In genomic region chr9:21334603-21334968, GRCh38 we compare ENCODE assay signal across 6 cellular contexts. TPM values are rescaled to one million over a fixed set of nuclear protein-coding genes. Genes with fewer than 3 reads are reported as not detected.
DNase-seq lines count a peak whose midpoint lies in the region; ATAC-seq and TF ChIP-seq lines count a peak whose summit lies in the region.

No MANE protein-coding gene starts in this region.

- no peak for DNase-seq in Caco-2
- DNase-seq in astrocyte of the cerebellum (ENCODE audit: low read depth), result no peak
- peak in 1 of 9 donors; percentile 48 for DNase-seq in naive thymus-derived CD4-positive, alpha-beta T cell
- no peak for DNase-seq in hippocampal formation (lab: John Stamatoyannopoulos, UW)
- no peak for DNase-seq in putamen (ENCODE audit: low spot score)

- peaks cover 4% of the 10 kb centered on the region for H3K27me3 Mint-ChIP-seq in Caco-2 (ENCODE audit: insufficient read depth, unreplicated experiment)
- H3K27me3 Mint-ChIP-seq in naive thymus-derived CD4-positive, alpha-beta T cell, result peaks cover 0 to 24% (median 0%) of the 10 kb centered on the region in 5 donors

- H3K27me3 ChIP-seq in Caco-2 (replicated peaks; ENCODE audit: control insufficient read depth, insufficient read depth, low read length), result no peaks in the 10 kb centered on the region
- H3K27me3 ChIP-seq in naive thymus-derived CD4-positive, alpha-beta T cell (ENCODE audit: control insufficient read depth in 2 of 2, insufficient read depth in 2 of 2, low read length in 2 of 2), result no peaks in the 10 kb centered on the region

- intact Hi-C loops in Caco-2 (cut with micrococcal nuclease; ENCODE audit: unreplicated experiment), result no loop called here
- intact Hi-C loops in naive thymus-derived CD4-positive, alpha-beta T cell (cut with micrococcal nuclease), result loop anchor here (1.0 to 10.0 kb wide), 6 partner anchors 46 to 712 kb away; partner anchors contain the start of genes CDKN2A (in 2 of the 2), CDKN2B-AS1 (in 2 of the 2), HACD4 (in 1 of the 2) and MLLT3 (in 1 of the 2)

- BruUV-seq in Caco-2 (replicated peaks; lab: Mats Ljungman, UMichigan), result no TSS peak

- H3K9me3 Mint-ChIP-seq in Caco-2 (ENCODE audit: unreplicated experiment), result no peaks in the 10 kb centered on the region
- peaks cover 0 to 14% (median 3%) of the 10 kb centered on the region in 11 donors for H3K9me3 Mint-ChIP-seq in naive thymus-derived CD4-positive, alpha-beta T cell

- TF ChIP-seq CTCF in Caco-2 (IDR thresholded peaks at IDR 0.05; ENCODE audit: insufficient read depth in 1 of 2, low read depth in 1 of 2, low read length in 1 of 2, severe bottlenecking in 1 of 2, unreplicated experiment in 1 of 2) (no peak), astrocyte of the cerebellum (IDR thresholded peaks at IDR 0.05; ENCODE audit: low read depth, low read length, missing control alignments) (no peak)

- H3K4me3 Mint-ChIP-seq in Caco-2 (ENCODE audit: unreplicated experiment), result peak overlapping the region; percentile 77
- H3K4me3 Mint-ChIP-seq in naive thymus-derived CD4-positive, alpha-beta T cell, result peak overlapping the region; percentile 90 to 97 (median 94)

- H3K36me3 ChIP-seq in Caco-2 (ENCODE audit: control insufficient read depth, insufficient read depth, low read length), result no peaks in the 10 kb centered on the region
- H3K36me3 ChIP-seq in naive thymus-derived CD4-positive, alpha-beta T cell (ENCODE audit: control insufficient read depth in 2 of 3, insufficient read depth in 3 of 3, low read length in 3 of 3), result peaks cover 0 to 7% (median 0%) of the 10 kb centered on the region in 3 experiments

- peaks cover 4% of the 10 kb centered on the region for H3K4me1 ChIP-seq in Caco-2
- peaks cover 15 to 38% of the 10 kb centered on the region in 2 donors for H3K4me1 ChIP-seq in naive thymus-derived CD4-positive, alpha-beta T cell (ENCODE audit: control insufficient read depth in 2 of 2, insufficient read depth in 2 of 2, low read length in 2 of 2)

- CTCF ChIA-PET in Caco-2 (lab: Charles Lee), result interaction anchor here (1.6 to 2.0 kb wide), 3 partner anchors 8 to 61 kb away, joined by 6 to 9 read pairs (median 8); no protein-coding TSS in a partner anchor
- CTCF ChIA-PET in naive thymus-derived CD4-positive, alpha-beta T cell (lab: Charles Lee), result interaction anchor here (0.8 to 3.3 kb wide), 5 partner anchors 9 to 64 kb away, joined by 3 to 19 read pairs (median 8); no protein-coding TSS in a partner anchor

- ATAC-seq in HG02943 (IDR thresholded peaks at IDR 0.05; ENCODE audit: low read depth, unreplicated experiment), result peak; percentile 9
- ATAC-seq in naive thymus-derived CD4-positive, alpha-beta T cell, result peak; percentile 23

- peaks cover 5% of the 10 kb centered on the region for H3K4me1 Mint-ChIP-seq in Caco-2 (ENCODE audit: low read depth, unreplicated experiment)
- peaks cover 39 to 69% (median 62%) of the 10 kb centered on the region in 7 donors for H3K4me1 Mint-ChIP-seq in naive thymus-derived CD4-positive, alpha-beta T cell

- H3K27ac Mint-ChIP-seq in Caco-2 (ENCODE audit: unreplicated experiment), result peak overlapping the region; percentile 59
- H3K27ac Mint-ChIP-seq in naive thymus-derived CD4-positive, alpha-beta T cell, result peak overlapping the region; percentile 90 to 98 (median 95)

- H3K4me3 ChIP-seq in Caco-2 (ENCODE audit: low read depth, low read length) (peak overlapping the region; percentile 79), astrocyte of the cerebellum (ENCODE audit: low read depth, low read length) (peak overlapping the region; percentile 67)
- peak overlapping the region; percentile 96 for H3K4me3 ChIP-seq in naive thymus-derived CD4-positive, alpha-beta T cell (ENCODE audit: low read length)

- peak overlapping the region; percentile 95 for H3K27ac ChIP-seq in naive thymus-derived CD4-positive, alpha-beta T cell (ENCODE audit: low read depth, low read length)

- POLR2A ChIA-PET in Caco-2 (lab: Charles Lee), result no interaction called here
- POLR2A ChIA-PET in naive thymus-derived CD4-positive, alpha-beta T cell (lab: Charles Lee), result interaction anchor here (0.6 to 2.7 kb wide), 9 partner anchors 8 to 468 kb away, joined by 3 to 12 read pairs (median 3); partner anchors contain the start of gene MTAP

- in situ Hi-C loops in astrocyte of the cerebellum (cut with HindIII; ENCODE audit: low sequenced_read_pairs), result loop anchor here (5.0 to 25.0 kb wide), 2 partner anchors 68 to 478 kb away; partner anchors contain the start of gene MTAP

- no peaks in the 10 kb centered on the region for H3K9me3 ChIP-seq in Caco-2
- H3K9me3 ChIP-seq in naive thymus-derived CD4-positive, alpha-beta T cell (ENCODE audit: control insufficient read depth in 2 of 3, low read length in 3 of 3), result no peaks in the 10 kb centered on the region

- no peaks in the 10 kb centered on the region for H3K36me3 Mint-ChIP-seq in Caco-2 (ENCODE audit: insufficient read depth, unreplicated experiment)
- H3K36me3 Mint-ChIP-seq in naive thymus-derived CD4-positive, alpha-beta T cell, result peaks cover 11 to 26% (median 20%) of the 10 kb centered on the region in 5 donors

RNA-seq across cellular contexts. Expression of gene KLHL9, which starts 0.6 kb away (rescaled TPM):
- 13.0 and 13.5 TPM in 2 replicates for total RNA-seq in Caco-2 (2022)
- 10 to 100 TPM; 11.8 to 37.7 (median 19.1) TPM for total RNA-seq in naive thymus-derived CD4-positive, alpha-beta T cell
- 10 to 100 TPM; 21.1 to 23.0 TPM for polyA plus RNA-seq in naive thymus-derived CD4-positive, alpha-beta T cell

RNA-seq across cellular contexts. Expression of gene IFNA6, which starts 16.1 kb away (rescaled TPM):
- not detected in 2 replicates for total RNA-seq in Caco-2 (2022)
- total RNA-seq in naive thymus-derived CD4-positive, alpha-beta T cell, result not detected
- not detected for polyA plus RNA-seq in naive thymus-derived CD4-positive, alpha-beta T cell

RNA-seq across cellular contexts. Expression of gene IFNA5, which starts 29.5 kb away (rescaled TPM):
- total RNA-seq in Caco-2 (2022), result not detected in 2 replicates
- not detected for total RNA-seq in naive thymus-derived CD4-positive, alpha-beta T cell
- polyA plus RNA-seq in naive thymus-derived CD4-positive, alpha-beta T cell, result not detected

RNA-seq across cellular contexts. Expression of gene IFNA13, which starts 33.3 kb away (rescaled TPM):
- total RNA-seq in Caco-2 (2022), result not detected in 2 replicates
- not detected for total RNA-seq in naive thymus-derived CD4-positive, alpha-beta T cell
- not detected for polyA plus RNA-seq in naive thymus-derived CD4-positive, alpha-beta T cell

RNA-seq across cellular contexts. Expression of gene IFNA2, which starts 50.6 kb away (rescaled TPM):
- not detected in 2 replicates for total RNA-seq in Caco-2 (2022)
- total RNA-seq in naive thymus-derived CD4-positive, alpha-beta T cell, result not detected
- polyA plus RNA-seq in naive thymus-derived CD4-positive, alpha-beta T cell, result not detected
